In the genomic region with DNA sequence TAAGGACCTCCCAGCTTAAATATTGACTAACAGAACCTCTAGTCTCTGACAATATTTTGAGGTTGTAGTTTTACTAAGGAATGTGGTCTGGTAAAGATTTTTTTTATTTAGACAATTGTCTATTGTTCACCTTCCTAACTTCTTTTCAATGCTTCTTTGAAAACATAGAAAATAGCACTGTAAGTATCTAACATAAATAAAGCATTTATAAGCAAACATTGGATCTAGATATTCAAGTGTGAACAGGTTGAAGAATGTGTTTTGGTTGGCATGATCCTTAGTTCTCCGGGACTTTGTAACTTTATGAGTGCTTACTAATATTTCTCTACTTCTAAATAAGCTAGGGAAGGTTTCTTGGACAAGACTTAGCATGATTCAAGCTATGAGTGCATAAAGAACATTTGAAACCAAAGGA, we compare ENCODE assay signal across 16 cellular contexts.
DNase-seq lines count a peak whose midpoint lies in the region; ATAC-seq and TF ChIP-seq lines count a peak whose summit lies in the region.
"Had no signal": no experiment of that assay in that cellular context is flagged by ENCODE, and none has a peak within 500 bp of the region (broad histone marks: within the 10 kb centered on the region; RNA-seq: fewer than 3 reads in every experiment).

No MANE protein-coding gene starts in this region.

- H3F3A ChIP-seq in GM23248 (ENCODE audit: insufficient read depth), result peaks cover 18% of the 10 kb centered on the region; the same call in 1 of the 2 replicates

- H3K4me2 ChIP-seq in GM23248 (ENCODE audit: unreplicated experiment), result no peak overlapping the region

- H4K20me1 ChIP-seq in GM23248 (ENCODE audit: insufficient read depth), result no peaks in the 10 kb centered on the region

- no peak overlapping the region for H3K4me3 ChIP-seq in GM23248
- H3K4me3 ChIP-seq in MG63, result no peak overlapping the region
- H3K4me3 ChIP-seq: adrenal gland had no signal

- peak; percentile 94 for ATAC-seq in foreskin keratinocyte
- ATAC-seq: right cardiac atrium, Right ventricle myocardium inferior had no signal

- no peaks in the 10 kb centered on the region for H3K79me2 ChIP-seq in GM23248 (ENCODE audit: insufficient read depth)

- H3K9ac ChIP-seq in GM23248, result no peak overlapping the region

- H3K36me3 ChIP-seq in GM23248 (ENCODE audit: low read depth) (no peaks in the 10 kb centered on the region), MG63 (no peaks in the 10 kb centered on the region; the same call in 1 of the 2 replicates)
- H3K36me3 ChIP-seq: adrenal gland had no signal

- H3K9me3 ChIP-seq in GM23248 (ENCODE audit: low read depth), result no peaks in the 10 kb centered on the region
- H3K9me3 ChIP-seq in MG63, result no peaks in the 10 kb centered on the region
- H3K9me3 ChIP-seq: adrenal gland had no signal

- peak; percentile 60 for DNase-seq in GM23248
- DNase-seq in astrocyte of the hippocampus (ENCODE audit: low read depth, low spot score), result peak; percentile 52
- peak; percentile 95 to 96 for DNase-seq in foreskin keratinocyte
- peak; percentile 35 for DNase-seq in stromal cell of bone marrow (ENCODE audit: low read depth)
- DNase-seq in stimulated activated CD4-positive, alpha-beta T cell treated with anti-CD3 and anti-CD28 coated beads, Interleukin-4, amount 100 ng/mL, for 4 hours, result no peak
- DNase-seq in NCI-H1694 treated with DMSO at 0.1 percent for 48 hours (lab: John Stamatoyannopoulos, UW), result no peak
- no peak for DNase-seq in MG63
- DNase-seq: activated effector memory CD4-positive, alpha-beta T cell treated with Interleukin-2 at 50 U/mL for 16 hours; adrenal gland; DND-41; glutamatergic neuron; immature natural killer cell; KBM-7; right cardiac atrium; stimulated activated CD4-positive, alpha-beta T cell treated with anti-CD3 and anti-CD28 coated beads, Interleukin-1b, Interleukin-23, amount 100 ng/mL, for 48 hours had no signal

- no peaks in the 10 kb centered on the region for H3K27me3 ChIP-seq in GM23248 (replicated peaks; ENCODE audit: insufficient read depth)
- no peaks in the 10 kb centered on the region for H3K27me3 ChIP-seq in foreskin keratinocyte
- H3K27me3 ChIP-seq in MG63, result no peaks in the 10 kb centered on the region
- H3K27me3 ChIP-seq: adrenal gland had no signal

- TF ChIP-seq CTCF in foreskin keratinocyte (conservative IDR thresholded peaks at IDR 0.05), result no peak

- in situ Hi-C loops in GM23248 (cut with MboI), result no loop called here

- peaks cover 27% of the 10 kb centered on the region for H3K4me1 ChIP-seq in GM23248 (ENCODE audit: insufficient read depth)
- H3K4me1 ChIP-seq in foreskin keratinocyte, result peaks cover 30% of the 10 kb centered on the region
- H3K4me1 ChIP-seq: adrenal gland had no signal

- peak overlapping the region; percentile 39 for H3K27ac ChIP-seq in GM23248
- H3K27ac ChIP-seq in foreskin keratinocyte, result peak overlapping the region; percentile 74
- H3K27ac ChIP-seq: adrenal gland had no signal

- WGBS in GM23248 (ENCODE audit: low coverage in 1 of 2, low lambda C conversion rate in 2 of 2, missing lambda C conversion rate in 2 of 2), 2 experiments, result 12 to 19% methylated on average over 1 of the region's 1 CpG

- H3K9me2 ChIP-seq in GM23248 (ENCODE audit: insufficient read depth), result no peaks in the 10 kb centered on the region

- H2AFZ ChIP-seq in GM23248, result peak overlapping the region; percentile 14; the same call in 1 of the 2 replicates

Comparison
In these comparisons a context has a peak if more than half of its experiments do, and no peak if none do; other contexts are left out.
1. DNase-seq: peak in GM23248 (single experiment), astrocyte of the hippocampus (single experiment), foreskin keratinocyte (2 of 2) and stromal cell of bone marrow (single experiment); none in stimulated activated CD4-positive, alpha-beta T cell treated with anti-CD3 and anti-CD28 coated beads, Interleukin-4, amount 100 ng/mL, for 4 hours (0 of 2), NCI-H1694 treated with DMSO at 0.1 percent for 48 hours (single experiment) and MG63 (single experiment).